Comparison of ENCODE assay signal across 21 cellular contexts in the genomic region with DNA sequence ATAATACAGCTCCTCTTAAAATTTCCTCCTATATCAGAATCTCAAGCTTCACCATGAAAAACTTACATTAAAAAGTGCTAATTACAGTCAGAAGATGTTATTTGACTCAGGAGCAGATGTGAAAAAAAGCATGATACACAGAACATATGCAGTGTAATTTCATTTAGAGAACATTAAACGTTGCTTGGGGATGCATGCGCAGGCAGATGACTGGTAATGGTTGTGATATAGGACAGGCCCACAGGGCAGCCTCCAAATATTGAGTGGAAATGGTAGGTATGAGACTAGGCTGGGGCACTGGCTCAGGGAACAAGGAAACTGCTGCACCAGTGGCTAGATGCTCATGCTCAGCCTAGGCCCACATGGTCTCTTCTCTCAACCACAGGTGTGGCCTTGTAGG.
"Had no signal": no experiment of that assay in that cellular context is flagged by ENCODE, and none has a peak within 500 bp of the region (broad histone marks: within the 10 kb centered on the region; RNA-seq: fewer than 3 reads in every experiment).

No MANE protein-coding gene starts in this region.

- H3K4me2 ChIP-seq: smooth muscle cell had no signal

- H3K4me3 Mint-ChIP-seq: activated CD4-positive, alpha-beta memory T cell treated with anti-CD3 and anti-CD28 coated beads, Interleukin-2, amount 10 ng/mL, durations not matched to agents 7 days and 5 days; activated naive CD8-positive, alpha-beta T cell treated with anti-CD3 and anti-CD28 coated beads, Interleukin-2, amount 10 ng/mL, durations not matched to agents 7 days and 5 days; dendritic cell treated with granulocyte-macrophage colony-stimulating factor and Interleukin-4, amounts not matched to agents 40 ng/mL and 50 ng/mL, for 4 days; naive thymus-derived CD4-positive, alpha-beta T cell; neural crest cell; stimulated activated naive B cell treated with anti-CD40 and anti-IgM and Interleukin-4, amounts not matched to agents 10 μg/mL and 1 μg/mL and 100 μg/mL, for 72 hours; WTC11 had no signal

- H3K9me3 ChIP-seq: left lung, sigmoid colon, thoracic aorta, upper lobe of left lung had no signal

- H3K4me1 Mint-ChIP-seq: neural crest cell; stimulated activated naive B cell treated with anti-CD40 and anti-IgM and Interleukin-4, amounts not matched to agents 10 μg/mL and 1 μg/mL and 100 μg/mL, for 72 hours; WTC11 had no signal

- DNase-seq: activated CD4-positive, alpha-beta memory T cell treated with anti-CD3 and anti-CD28 coated beads, Interleukin-2, amount 10 ng/mL, durations not matched to agents 7 days and 5 days; activated naive CD4-positive, alpha-beta T cell; activated naive CD8-positive, alpha-beta T cell treated with anti-CD3 and anti-CD28 coated beads, Interleukin-2, amount 10 ng/mL, durations not matched to agents 7 days and 5 days; amygdala; effector CD4-positive, alpha-beta T cell; foreskin melanocyte; left lung; naive thymus-derived CD4-positive, alpha-beta T cell; occipital lobe; posterior cingulate gyrus; sigmoid colon; stimulated activated CD4-positive, alpha-beta T cell treated with anti-CD3 and anti-CD28 coated beads, Interleukin-15, amount 100 ng/mL, for 24 hours; stimulated activated naive B cell treated with anti-CD40 and anti-IgM and Interleukin-4, amounts not matched to agents 10 μg/mL and 1 μg/mL and 100 μg/mL, for 72 hours; T1000; upper lobe of left lung had no signal

- H3K9me3 Mint-ChIP-seq: activated CD4-positive, alpha-beta memory T cell treated with anti-CD3 and anti-CD28 coated beads, Interleukin-2, amount 10 ng/mL, durations not matched to agents 7 days and 5 days; activated naive CD8-positive, alpha-beta T cell treated with anti-CD3 and anti-CD28 coated beads, Interleukin-2, amount 10 ng/mL, durations not matched to agents 7 days and 5 days; activated T-helper 2 cell treated with anti-CD3 and anti-CD28 coated beads, Interferon-gamma antibody, Interleukin-2, Interleukin-4, amounts not matched to agents 10 μg/mL and 5 μg/mL and 100 μg/mL, durations not matched to agents 14 hours and 24 hours and 36 hours; neural crest cell had no signal

- H3K27ac Mint-ChIP-seq: activated CD4-positive, alpha-beta memory T cell treated with anti-CD3 and anti-CD28 coated beads, Interleukin-2, amount 10 ng/mL, durations not matched to agents 7 days and 5 days; activated naive CD8-positive, alpha-beta T cell treated with anti-CD3 and anti-CD28 coated beads, Interleukin-2, amount 10 ng/mL, durations not matched to agents 7 days and 5 days; activated T-helper 2 cell treated with anti-CD3 and anti-CD28 coated beads, Interferon-gamma antibody, Interleukin-2, Interleukin-4, amounts not matched to agents 10 μg/mL and 5 μg/mL and 100 μg/mL, durations not matched to agents 14 hours and 24 hours and 36 hours; dendritic cell treated with granulocyte-macrophage colony-stimulating factor and Interleukin-4, amounts not matched to agents 40 ng/mL and 50 ng/mL, for 4 days; stimulated activated naive B cell treated with anti-CD40 and anti-IgM and Interleukin-4, amounts not matched to agents 10 μg/mL and 1 μg/mL and 100 μg/mL, for 72 hours; WTC11 had no signal

- H3K27me3 Mint-ChIP-seq: activated CD4-positive, alpha-beta memory T cell treated with anti-CD3 and anti-CD28 coated beads, Interleukin-2, amount 10 ng/mL, durations not matched to agents 7 days and 5 days; activated naive CD8-positive, alpha-beta T cell treated with anti-CD3 and anti-CD28 coated beads, Interleukin-2, amount 10 ng/mL, durations not matched to agents 7 days and 5 days; dendritic cell treated with granulocyte-macrophage colony-stimulating factor and Interleukin-4, amounts not matched to agents 40 ng/mL and 50 ng/mL, for 4 days; naive thymus-derived CD4-positive, alpha-beta T cell; stimulated activated naive B cell treated with anti-CD40 and anti-IgM and Interleukin-4, amounts not matched to agents 10 μg/mL and 1 μg/mL and 100 μg/mL, for 72 hours had no signal

- H3K27me3 ChIP-seq: left lung, sigmoid colon, upper lobe of left lung had no signal

- H3K4me3 ChIP-seq: left lung, sigmoid colon, smooth muscle cell, thoracic aorta, upper lobe of left lung had no signal

- ATAC-seq: left lung; naive thymus-derived CD4-positive, alpha-beta T cell; stimulated activated naive B cell treated with anti-CD40 and anti-IgM and Interleukin-4, amounts not matched to agents 10 μg/mL and 1 μg/mL and 100 μg/mL, for 72 hours; WTC11 had no signal

- H3K4me1 ChIP-seq: left lung, sigmoid colon, upper lobe of left lung had no signal

- H3K27ac ChIP-seq: left lung, sigmoid colon, thoracic aorta, upper lobe of left lung had no signal
